8 cellular contexts compared by ENCODE assay signal in genomic region chr15:34583399-34584320, GRCh38. TPM values are rescaled to one million over a fixed set of nuclear protein-coding genes. Genes with fewer than 3 reads are reported as not detected.
A peak's percentile ranks its signal among the peaks of the same experiment; 100 is the strongest.
DNase-seq lines count a peak whose midpoint lies in the region; TF ChIP-seq lines count a peak whose summit lies in the region.

Gene GOLGA8B (minus strand): TSS chr15:34583651. CDS start chr15:34535912, 47,739 bp downstream.

- WGBS in adipose tissue, 3 donors: 0 to 2% (median 1%) methylated on average over 91 to 101 of the region's 101 CpGs

- H3K4me1 ChIP-seq in right atrium auricular region (peaks cover 0 to 31% of the 10 kb centered on the region in 2 donors), vagina (peaks cover 21% of the 10 kb centered on the region)

- TF ChIP-seq CTCF in LNCaP clone FGC (IDR thresholded peaks at IDR 0.05; ENCODE audit: control insufficient read depth, extremely low read depth, insufficient read depth): no peak
- TF ChIP-seq CTCF in right atrium auricular region (IDR thresholded peaks at IDR 0.05): no peak
- TF ChIP-seq CTCF in vagina (IDR thresholded peaks at IDR 0.05): no peak

- no peak for TF ChIP-seq POLR2A in vagina (IDR thresholded peaks at IDR 0.05)

- in situ Hi-C loops in G401 (cut with HindIII; ENCODE audit: low sequenced_read_pairs): no loop called here

- H3K27ac ChIP-seq in adipose tissue (ENCODE audit: low read depth, low read length) (no peak within 1 kb of the TSS), right atrium auricular region (peak within 1 kb of the TSS; percentile 38 to 67), vagina (no peak within 1 kb of the TSS)

- DNase-seq in G401 (ENCODE audit: low spot score): peak; percentile 85
- peak; percentile 54 for DNase-seq in H4 (ENCODE audit: low spot score)
- no peak for DNase-seq in LNCaP clone FGC (ENCODE audit: low read depth)
- peak; percentile 69 to 86 (median 80) for DNase-seq in T-helper 1 cell
- no peak for DNase-seq in right atrium auricular region (ENCODE audit: low spot score)
- peak; percentile 52 for DNase-seq in putamen (ENCODE audit: low spot score)
- no peak for DNase-seq in vagina (ENCODE audit: extremely low spot score in 2 of 2)

- H3K36me3 ChIP-seq in right atrium auricular region: no peaks in the 10 kb centered on the region
- H3K36me3 ChIP-seq in vagina: no peaks in the 10 kb centered on the region

- H3K27me3 ChIP-seq in right atrium auricular region (no peaks in the 10 kb centered on the region), vagina (no peaks in the 10 kb centered on the region)

- H3K9me3 ChIP-seq in right atrium auricular region (no peaks in the 10 kb centered on the region), vagina (no peaks in the 10 kb centered on the region)

- intact Hi-C loops in vagina (cut with DNase I): loop anchor here (10.0 kb wide), 1 partner anchor 359 kb away; the partner anchor contains the start of gene EMC4

- peak within 1 kb of the TSS; percentile 75 for H3K4me3 ChIP-seq in LNCaP clone FGC (ENCODE audit: low read depth, low read length)
- H3K4me3 ChIP-seq in right atrium auricular region: peak within 1 kb of the TSS; percentile 54 to 85
- H3K4me3 ChIP-seq in vagina: peak within 1 kb of the TSS; percentile 68 to 79

RNA-seq across cellular contexts. Expression of gene GOLGA8B, which starts in this region (rescaled TPM):
- 13.7 and 51.3 TPM in 2 replicates for total RNA-seq in G401 (2014; rRNA removed; shearing (Covaris generic))
- total RNA-seq in H4 (2014; rRNA removed; shearing (Covaris generic)): 8.3 and 11.1 TPM in 2 replicates
- 10 to 100 TPM; 26.9 to 57.2 (median 29.1) TPM for polyA plus RNA-seq in adipose tissue
- 10 to 100 TPM; 10.3 to 24.6 TPM for total RNA-seq in right atrium auricular region
- total RNA-seq in vagina: 68.0 TPM

Comparison
In these comparisons a context has a peak if more than half of its experiments do, and no peak if none do; other contexts are left out.
1. DNase-seq: peak in G401 (single experiment), H4 (single experiment), T-helper 1 cell (5 of 5) and putamen (single experiment); none in LNCaP clone FGC (single experiment), right atrium auricular region (single experiment) and vagina (0 of 2).
2. H3K27ac ChIP-seq: peak in right atrium auricular region (2 of 2); none in adipose tissue (single experiment) and vagina (single experiment).
3. Peak in every context shown above with its lines, with median percentiles within 50 percentile points of each other: H3K4me3 ChIP-seq.